In the genomic region with DNA sequence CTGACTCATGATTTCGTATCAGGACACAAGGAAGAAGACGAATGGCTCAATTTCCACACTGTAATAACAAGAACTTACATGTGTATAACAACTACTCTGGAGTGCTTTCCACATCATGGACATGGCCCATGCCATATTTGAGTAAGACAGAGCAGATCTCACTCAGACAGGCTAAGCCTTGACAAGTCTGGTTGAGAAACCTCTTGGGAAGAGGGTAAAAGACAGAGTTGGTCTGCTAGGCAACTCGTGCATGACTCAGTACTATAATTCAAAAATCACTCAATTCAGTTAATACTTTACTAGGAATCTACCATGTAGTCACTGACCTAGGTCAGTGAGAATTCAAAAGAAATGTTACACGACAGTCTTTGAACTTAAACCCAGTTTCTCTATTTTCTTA, we compare ENCODE assay signal across 9 cellular contexts. TPM values are rescaled to one million over a fixed set of nuclear protein-coding genes. Genes with fewer than 3 reads are reported as not detected.
DNase-seq lines count a peak whose midpoint lies in the region; ATAC-seq and TF ChIP-seq lines count a peak whose summit lies in the region.
"Had no signal": no experiment of that assay in that cellular context is flagged by ENCODE, and none has a peak within 500 bp of the region (broad histone marks: within the 10 kb centered on the region; RNA-seq: fewer than 3 reads in every experiment).

No MANE protein-coding gene starts in this region.

- H3K79me2 ChIP-seq in mesendoderm (ENCODE audit: control insufficient read depth, insufficient read depth, low read length), result no peaks in the 10 kb centered on the region

- H3K27me3 ChIP-seq in liver (ENCODE audit: control insufficient read depth in 4 of 4, insufficient read depth in 4 of 4, low read length in 3 of 4) (no peaks in the 10 kb centered on the region), mesendoderm (ENCODE audit: insufficient read depth, low read length, poor library complexity) (no peaks in the 10 kb centered on the region)

- no peak overlapping the region for H2BK5ac ChIP-seq in mesendoderm (ENCODE audit: low read length)

- no peak overlapping the region for H4K8ac ChIP-seq in mesendoderm (ENCODE audit: low read depth, low read length)

- no peak overlapping the region for H2AK5ac ChIP-seq in mesendoderm (ENCODE audit: low read length)

- H3K18ac ChIP-seq in mesendoderm (ENCODE audit: low read length), result no peak overlapping the region

- H3K36me3 ChIP-seq in liver (ENCODE audit: control insufficient read depth in 4 of 4, insufficient read depth in 3 of 4, low read depth in 1 of 4, low read length in 3 of 4), result peaks cover 5 to 33% (median 22%) of the 10 kb centered on the region in 4 donors
- peaks cover 1% of the 10 kb centered on the region for H3K36me3 ChIP-seq in mesendoderm (ENCODE audit: control insufficient read depth, insufficient read depth, low read length)

- no peak overlapping the region for H4K5ac ChIP-seq in mesendoderm (ENCODE audit: low read length)

- no peaks in the 10 kb centered on the region for H3K79me1 ChIP-seq in mesendoderm (ENCODE audit: low read length)

- H3K27ac ChIP-seq in liver (ENCODE audit: low read depth in 1 of 2, low read length in 2 of 2) (no peak overlapping the region), mesendoderm (ENCODE audit: low read depth, low read length) (no peak overlapping the region)

- 59% methylated on average over 4 of the region's 4 CpGs for WGBS in liver
- no CpG with 5 or more reads among the region's 4 CpGs for WGBS in mesendoderm (ENCODE audit: extremely low coverage, insufficient coverage, low lambda C conversion rate)

- no peak for TF ChIP-seq CTCF in liver (IDR thresholded peaks at IDR 0.05; ENCODE audit: low read depth, low read length, missing input control)

- peaks cover 0 to 3% (median 0%) of the 10 kb centered on the region in 4 donors for H3K4me1 ChIP-seq in liver (ENCODE audit: control insufficient read depth in 4 of 4, insufficient read depth in 4 of 4, low read length in 3 of 4)
- no peaks in the 10 kb centered on the region for H3K4me1 ChIP-seq in mesendoderm (ENCODE audit: control insufficient read depth, low read depth, low read length)

- no peak overlapping the region for H3K4ac ChIP-seq in mesendoderm (ENCODE audit: low read depth, low read length)

- H2BK15ac ChIP-seq in mesendoderm (replicated peaks; ENCODE audit: low read depth), result no peak overlapping the region

- H3K9me3 ChIP-seq in liver (ENCODE audit: control insufficient read depth in 4 of 4, low read length in 3 of 4), result no peaks in the 10 kb centered on the region

- H3K56ac ChIP-seq in mesendoderm (ENCODE audit: low read length), result no peak overlapping the region

- peak; percentile 24 for DNase-seq in NCI-H226
- no peak for DNase-seq in mesendoderm
- no peak for DNase-seq in superior temporal gyrus (ENCODE audit: extremely low spot score)
- no peak for DNase-seq in sciatic nerve (ENCODE audit: low spot score)
- DNase-seq in COR-L47 (lab: John Stamatoyannopoulos, UW), result no peak
- DNase-seq: NCI-H2227 treated with DMSO at 0.1 percent for 48 hours had no signal

- H2BK120ac ChIP-seq in mesendoderm (ENCODE audit: low read depth, low read length), result no peak overlapping the region

- no peak for TF ChIP-seq RAD21 in liver (IDR thresholded peaks at IDR 0.05)

- H3K23ac ChIP-seq in mesendoderm (ENCODE audit: low read length), result no peak overlapping the region

- intact Hi-C loops in sciatic nerve (cut with DNase I), result no loop called here

- ATAC-seq in GM18867 (IDR thresholded peaks at IDR 0.05; ENCODE audit: unreplicated experiment), result peak; percentile 89
- peak; percentile 98 for ATAC-seq in HG02610 (IDR thresholded peaks at IDR 0.05; ENCODE audit: unreplicated experiment)
- ATAC-seq in sciatic nerve, result no peak

- H3K9ac ChIP-seq in liver (ENCODE audit: low read depth in 1 of 2, low read length in 2 of 2) (no peak overlapping the region), mesendoderm (ENCODE audit: low read length) (no peak overlapping the region)

- no peak overlapping the region for H3K4me3 ChIP-seq in liver (ENCODE audit: low read depth in 1 of 3, low read length in 3 of 3)
- H3K4me3 ChIP-seq in mesendoderm (ENCODE audit: low read length), result no peak overlapping the region

- no peak overlapping the region for H3K4me2 ChIP-seq in mesendoderm (ENCODE audit: low read length)

TF ChIP-seq in liver, 16 proteins besides CTCF, POLR2A, EP300 and RAD21:
- TF ChIP-seq EGR1 (IDR thresholded peaks at IDR 0.05; ENCODE audit: low read depth in 2 of 2) (no peak), TAF1 (conservative IDR thresholded peaks at IDR 0.05) (no peak), JUND (IDR thresholded peaks at IDR 0.05) (peak in 1 of 2 donors; percentile 65), HNF4G (IDR thresholded peaks at IDR 0.05) (no peak), GABPA (IDR thresholded peaks at IDR 0.05 in 1 of 2, conservative IDR thresholded peaks at IDR 0.05 in 1 of 2) (no peak), NR2F2 (IDR thresholded peaks at IDR 0.05) (no peak), YY1 (IDR thresholded peaks at IDR 0.05) (no peak), FOXA2 (IDR thresholded peaks at IDR 0.05) (no peak), HNF4A (conservative IDR thresholded peaks at IDR 0.05) (peak in 1 of 2 donors; percentile 59), FOXA1 (IDR thresholded peaks at IDR 0.05) (no peak), SP1 (IDR thresholded peaks at IDR 0.05) (peak; percentile 38), RXRA (IDR thresholded peaks at IDR 0.05) (peak in 1 of 2 donors; percentile 69)
- TF ChIP-seq, protein P1, sequence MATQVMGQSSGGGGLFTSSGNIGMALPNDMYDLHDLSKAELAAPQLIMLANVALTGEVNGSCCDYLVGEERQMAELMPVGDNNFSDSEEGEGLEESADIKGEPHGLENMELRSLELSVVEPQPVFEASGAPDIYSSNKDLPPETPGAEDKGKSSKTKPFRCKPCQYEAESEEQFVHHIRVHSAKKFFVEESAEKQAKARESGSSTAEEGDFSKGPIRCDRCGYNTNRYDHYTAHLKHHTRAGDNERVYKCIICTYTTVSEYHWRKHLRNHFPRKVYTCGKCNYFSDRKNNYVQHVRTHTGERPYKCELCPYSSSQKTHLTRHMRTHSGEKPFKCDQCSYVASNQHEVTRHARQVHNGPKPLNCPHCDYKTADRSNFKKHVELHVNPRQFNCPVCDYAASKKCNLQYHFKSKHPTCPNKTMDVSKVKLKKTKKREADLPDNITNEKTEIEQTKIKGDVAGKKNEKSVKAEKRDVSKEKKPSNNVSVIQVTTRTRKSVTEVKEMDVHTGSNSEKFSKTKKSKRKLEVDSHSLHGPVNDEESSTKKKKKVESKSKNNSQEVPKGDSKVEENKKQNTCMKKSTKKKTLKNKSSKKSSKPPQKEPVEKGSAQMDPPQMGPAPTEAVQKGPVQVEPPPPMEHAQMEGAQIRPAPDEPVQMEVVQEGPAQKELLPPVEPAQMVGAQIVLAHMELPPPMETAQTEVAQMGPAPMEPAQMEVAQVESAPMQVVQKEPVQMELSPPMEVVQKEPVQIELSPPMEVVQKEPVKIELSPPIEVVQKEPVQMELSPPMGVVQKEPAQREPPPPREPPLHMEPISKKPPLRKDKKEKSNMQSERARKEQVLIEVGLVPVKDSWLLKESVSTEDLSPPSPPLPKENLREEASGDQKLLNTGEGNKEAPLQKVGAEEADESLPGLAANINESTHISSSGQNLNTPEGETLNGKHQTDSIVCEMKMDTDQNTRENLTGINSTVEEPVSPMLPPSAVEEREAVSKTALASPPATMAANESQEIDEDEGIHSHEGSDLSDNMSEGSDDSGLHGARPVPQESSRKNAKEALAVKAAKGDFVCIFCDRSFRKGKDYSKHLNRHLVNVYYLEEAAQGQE (IDR thresholded peaks at IDR 0.05), result no peak
- TF ChIP-seq, protein P2, sequence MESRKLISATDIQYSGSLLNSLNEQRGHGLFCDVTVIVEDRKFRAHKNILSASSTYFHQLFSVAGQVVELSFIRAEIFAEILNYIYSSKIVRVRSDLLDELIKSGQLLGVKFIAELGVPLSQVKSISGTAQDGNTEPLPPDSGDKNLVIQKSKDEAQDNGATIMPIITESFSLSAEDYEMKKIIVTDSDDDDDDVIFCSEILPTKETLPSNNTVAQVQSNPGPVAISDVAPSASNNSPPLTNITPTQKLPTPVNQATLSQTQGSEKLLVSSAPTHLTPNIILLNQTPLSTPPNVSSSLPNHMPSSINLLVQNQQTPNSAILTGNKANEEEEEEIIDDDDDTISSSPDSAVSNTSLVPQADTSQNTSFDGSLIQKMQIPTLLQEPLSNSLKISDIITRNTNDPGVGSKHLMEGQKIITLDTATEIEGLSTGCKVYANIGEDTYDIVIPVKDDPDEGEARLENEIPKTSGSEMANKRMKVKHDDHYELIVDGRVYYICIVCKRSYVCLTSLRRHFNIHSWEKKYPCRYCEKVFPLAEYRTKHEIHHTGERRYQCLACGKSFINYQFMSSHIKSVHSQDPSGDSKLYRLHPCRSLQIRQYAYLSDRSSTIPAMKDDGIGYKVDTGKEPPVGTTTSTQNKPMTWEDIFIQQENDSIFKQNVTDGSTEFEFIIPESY (IDR thresholded peaks at IDR 0.05), result no peak
- TF ChIP-seq, protein P3, sequence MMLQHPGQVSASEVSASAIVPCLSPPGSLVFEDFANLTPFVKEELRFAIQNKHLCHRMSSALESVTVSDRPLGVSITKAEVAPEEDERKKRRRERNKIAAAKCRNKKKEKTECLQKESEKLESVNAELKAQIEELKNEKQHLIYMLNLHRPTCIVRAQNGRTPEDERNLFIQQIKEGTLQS (IDR thresholded peaks at IDR 0.05), result no peak
- TF ChIP-seq, protein P4, sequence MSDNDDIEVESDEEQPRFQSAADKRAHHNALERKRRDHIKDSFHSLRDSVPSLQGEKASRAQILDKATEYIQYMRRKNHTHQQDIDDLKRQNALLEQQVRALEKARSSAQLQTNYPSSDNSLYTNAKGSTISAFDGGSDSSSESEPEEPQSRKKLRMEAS (IDR thresholded peaks at IDR 0.05), result peak; percentile 35
TF ChIP-seq in liver: peak in this region for 5.

RNA-seq across cellular contexts. Expression of a gene that starts 5.7 kb away (rescaled TPM):
- total RNA-seq in liver, result 1 to 10 TPM; 1.1 to 2.8 TPM
- polyA plus RNA-seq in liver, result 1 to 10 TPM in 1 of 2 donors, under 1 TPM in 1; 0.74 to 1.7 TPM
- 0.08 TPM for polyA plus RNA-seq in mesendoderm (2013, experiment 1 of 2)
- 0.10 TPM for polyA plus RNA-seq in mesendoderm (2013, experiment 2 of 2)
- 13.4 TPM for total RNA-seq in sciatic nerve

RNA-seq across cellular contexts. Expression of a gene that starts 38.8 kb away (rescaled TPM):
- total RNA-seq in liver (10 to 100 TPM; 20.1 to 34.6 TPM), sciatic nerve (50.2 TPM)
- 10 to 100 TPM; 10.1 to 32.3 TPM for polyA plus RNA-seq in liver
- 18.0 TPM for polyA plus RNA-seq in mesendoderm (2013, experiment 1 of 2)
- 19.2 TPM for polyA plus RNA-seq in mesendoderm (2013, experiment 2 of 2)

RNA-seq across cellular contexts. Expression of a gene that starts 43.6 kb away (rescaled TPM):
- total RNA-seq in liver, result 10 to 100 TPM in 1 of 2 donors, 1 to 10 TPM in 1; 2.7 to 40.9 TPM
- 1 to 10 TPM; 2.4 to 3.0 TPM for polyA plus RNA-seq in liver
- 68.0 TPM for polyA plus RNA-seq in mesendoderm (2013, experiment 1 of 2)
- polyA plus RNA-seq in mesendoderm (2013, experiment 2 of 2), result 70.1 TPM
- 9.5 TPM for total RNA-seq in sciatic nerve
